In the genomic region with DNA sequence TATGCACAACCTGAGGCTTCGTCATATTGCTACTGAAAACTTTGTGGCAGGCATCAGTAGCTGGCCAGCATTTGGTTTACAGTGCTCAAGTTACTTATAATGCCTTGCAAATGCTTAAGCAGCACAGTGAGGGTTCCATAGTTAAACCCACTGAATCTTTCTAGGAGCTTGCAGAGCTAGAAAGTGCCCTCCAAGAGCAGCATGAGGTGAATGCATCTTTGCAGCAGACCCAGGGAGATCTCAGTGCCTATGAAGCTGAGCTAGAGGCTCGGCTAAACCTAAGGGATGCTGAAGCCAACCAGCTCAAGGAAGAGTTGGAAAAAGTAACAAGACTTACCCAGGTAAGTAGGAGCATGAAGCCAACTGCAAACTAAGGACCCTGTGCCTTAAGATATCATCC, we compare ENCODE assay signal across 30 cellular contexts.
"Had no signal": no experiment of that assay in that cellular context is flagged by ENCODE, and none has a peak within 500 bp of the region (broad histone marks: within the 10 kb centered on the region; RNA-seq: fewer than 3 reads in every experiment).

No MANE protein-coding gene starts in this region.

- H3K27me3 ChIP-seq: body of pancreas, sigmoid colon, uterus had no signal

- H3K9me3 ChIP-seq: body of pancreas, psoas muscle, sigmoid colon, uterus had no signal

- ATAC-seq: activated CD4-positive, CD25-positive, alpha-beta regulatory T cell treated with anti-CD3 and anti-CD28 coated beads, Interleukin-2, amount 50 U/mL, for 24 hours; activated CD8-positive, alpha-beta memory T cell treated with anti-CD3 and anti-CD28 coated beads, Interleukin-2, amount 10 ng/mL, durations not matched to agents 7 days and 5 days; activated CD8-positive, alpha-beta T cell treated with anti-CD3 and anti-CD28 coated beads, Interleukin-2, amount 10 ng/mL, durations not matched to agents 7 days and 5 days; body of pancreas; left cardiac atrium; psoas muscle; stimulated activated effector memory CD8-positive, alpha-beta T cell treated with anti-CD3 and anti-CD28 coated beads, Interleukin-12 subunit alpha, Interleukin-12 subunit beta, amount 100 ng/mL, for 72 hours; stimulated activated naive CD8-positive, alpha-beta T cell treated with anti-CD3 and anti-CD28 coated beads, Interleukin-15, amount 100 ng/mL, for 72 hours had no signal

- H3K27me3 Mint-ChIP-seq: activated CD4-positive, alpha-beta T cell treated with anti-CD3 and anti-CD28 coated beads, Interleukin-2, amount 10 ng/mL, durations not matched to agents 7 days and 5 days; activated CD8-positive, alpha-beta memory T cell treated with anti-CD3 and anti-CD28 coated beads, Interleukin-2, amount 10 ng/mL, durations not matched to agents 7 days and 5 days; activated naive CD4-positive, alpha-beta T cell treated with anti-CD3 and anti-CD28 coated beads, Interleukin-2, amount 50 U/mL, for 24 hours; naive B cell; stimulated activated naive CD8-positive, alpha-beta T cell treated with anti-CD3 and anti-CD28 coated beads, Interleukin-15, amount 100 ng/mL, for 72 hours; type B pancreatic cell had no signal

- H3K9me3 Mint-ChIP-seq: mesothelial cell of epicardium; neural crest cell; stimulated activated effector memory CD8-positive, alpha-beta T cell treated with anti-CD3 and anti-CD28 coated beads, Interleukin-12 subunit alpha, Interleukin-12 subunit beta, amount 100 ng/mL, for 72 hours; type B pancreatic cell had no signal

- DNase-seq: activated CD4-positive, alpha-beta T cell treated with anti-CD3 and anti-CD28 coated beads, Interleukin-2, amount 10 ng/mL, durations not matched to agents 7 days and 5 days; activated CD8-positive, alpha-beta memory T cell treated with anti-CD3 and anti-CD28 coated beads, Interleukin-2, amount 10 ng/mL, durations not matched to agents 7 days and 5 days; activated CD8-positive, alpha-beta T cell treated with anti-CD3 and anti-CD28 coated beads, Interleukin-2, amount 10 ng/mL, durations not matched to agents 7 days and 5 days; activated effector memory CD4-positive, alpha-beta T cell treated with anti-CD3 and anti-CD28 coated beads, Interleukin-2, amount 50 U/mL, for 16 hours; aorta; body of pancreas; dermis blood vessel endothelial cell; effector CD4-positive, alpha-beta T cell; islet precursor cell; left cardiac atrium; mammary epithelial cell; naive B cell; occipital lobe; psoas muscle; sigmoid colon; small intestine; stimulated activated CD4-positive, alpha-beta T cell treated with anti-CD3 and anti-CD28 coated beads, Interleukin-4, amount 100 ng/mL, for 24 hours; stimulated activated naive CD8-positive, alpha-beta T cell treated with anti-CD3 and anti-CD28 coated beads, Interleukin-15, amount 100 ng/mL, for 72 hours; substantia nigra; T-helper 9 cell; uterus had no signal

- H3K27ac Mint-ChIP-seq: activated CD8-positive, alpha-beta memory T cell treated with anti-CD3 and anti-CD28 coated beads, Interleukin-2, amount 10 ng/mL, durations not matched to agents 7 days and 5 days; activated CD8-positive, alpha-beta T cell treated with anti-CD3 and anti-CD28 coated beads, Interleukin-2, amount 10 ng/mL, durations not matched to agents 7 days and 5 days; activated naive CD4-positive, alpha-beta T cell treated with anti-CD3 and anti-CD28 coated beads, Interleukin-2, amount 50 U/mL, for 24 hours; mesothelial cell of epicardium; stimulated activated naive CD8-positive, alpha-beta T cell treated with anti-CD3 and anti-CD28 coated beads, Interleukin-15, amount 100 ng/mL, for 72 hours; type B pancreatic cell had no signal

- H3K27ac ChIP-seq: body of pancreas, epithelial cell of prostate, parathyroid adenoma, psoas muscle, sigmoid colon, uterus, VCaP had no signal

- H3K4me3 Mint-ChIP-seq: activated CD4-positive, alpha-beta T cell treated with anti-CD3 and anti-CD28 coated beads, Interleukin-2, amount 10 ng/mL, durations not matched to agents 7 days and 5 days; activated CD8-positive, alpha-beta memory T cell treated with anti-CD3 and anti-CD28 coated beads, Interleukin-2, amount 10 ng/mL, durations not matched to agents 7 days and 5 days; activated CD8-positive, alpha-beta T cell treated with anti-CD3 and anti-CD28 coated beads, Interleukin-2, amount 10 ng/mL, durations not matched to agents 7 days and 5 days; activated naive CD4-positive, alpha-beta T cell treated with anti-CD3 and anti-CD28 coated beads, Interleukin-2, amount 50 U/mL, for 24 hours; mesothelial cell of epicardium; neural crest cell; stimulated activated effector memory CD8-positive, alpha-beta T cell treated with anti-CD3 and anti-CD28 coated beads, Interleukin-12 subunit alpha, Interleukin-12 subunit beta, amount 100 ng/mL, for 72 hours; stimulated activated naive CD8-positive, alpha-beta T cell treated with anti-CD3 and anti-CD28 coated beads, Interleukin-15, amount 100 ng/mL, for 72 hours; type B pancreatic cell had no signal
